8 cellular contexts compared by ENCODE assay signal in the genomic region with DNA sequence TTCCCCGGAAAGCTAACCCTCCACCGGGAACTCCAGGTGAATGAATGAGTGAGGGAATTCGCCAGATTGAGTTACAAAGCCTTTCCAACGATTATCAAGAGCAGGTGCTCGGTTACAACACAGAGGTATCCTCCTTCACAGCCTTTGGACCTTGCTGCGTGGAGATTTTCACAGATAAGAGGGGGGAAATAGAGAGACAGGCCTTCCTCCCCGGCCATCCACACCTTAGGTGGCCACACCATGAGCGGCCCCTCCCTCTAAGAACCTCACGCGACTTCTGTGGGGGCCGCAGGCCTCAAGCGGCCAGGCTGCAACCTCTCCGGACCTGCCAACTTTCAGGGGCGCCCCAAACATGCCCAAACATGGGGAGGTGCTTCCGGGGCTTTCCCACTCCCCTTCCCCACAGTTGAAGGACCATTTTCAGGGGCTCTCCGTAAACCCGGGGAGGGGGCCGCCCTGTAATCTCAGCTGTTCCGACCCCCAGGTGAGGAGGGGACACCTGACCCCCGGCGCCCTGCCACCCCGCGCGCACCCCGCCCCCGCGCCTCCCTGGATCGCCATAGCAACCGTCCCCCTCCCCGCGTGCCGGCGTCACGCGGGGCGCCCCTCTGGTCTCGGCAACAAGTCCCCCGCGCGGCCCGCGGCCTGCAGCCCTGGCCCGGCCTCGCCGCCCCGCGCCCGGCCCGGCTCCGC. TPM values are rescaled to one million over a fixed set of nuclear protein-coding genes. Genes with fewer than 3 reads are reported as not detected.
DNase-seq lines count a peak whose midpoint lies in the region; ATAC-seq and TF ChIP-seq lines count a peak whose summit lies in the region.

No MANE protein-coding gene starts in this region.

- intact Hi-C loops in CD14-positive monocyte (cut with micrococcal nuclease), result loop anchor here (5.0 to 10.0 kb wide), 2 partner anchors 62 to 95 kb away; no protein-coding TSS in a partner anchor

- H3K4me3 Mint-ChIP-seq in CD14-positive monocyte (peak overlapping the region; percentile 86 to 95), WTC11 (peak overlapping the region; percentile 80), neural crest cell (peak overlapping the region; percentile 89)

- TF ChIP-seq CTCF in CD14-positive monocyte (IDR thresholded peaks at IDR 0.05) (no peak), WTC11 (IDR thresholded peaks at IDR 0.05) (no peak), neural crest cell (conservative IDR thresholded peaks at IDR 0.05) (no peak)

- peaks cover 2 to 6% (median 3%) of the 10 kb centered on the region in 3 donors for H3K27me3 Mint-ChIP-seq in CD14-positive monocyte (ENCODE audit: low read depth in 3 of 3)
- peaks cover 5% of the 10 kb centered on the region for H3K27me3 Mint-ChIP-seq in WTC11 (ENCODE audit: low read depth)
- H3K27me3 Mint-ChIP-seq in neural crest cell (ENCODE audit: low read depth), result peaks cover 45% of the 10 kb centered on the region

- H3K36me3 Mint-ChIP-seq in CD14-positive monocyte (peaks cover 6 to 11% of the 10 kb centered on the region in 2 donors), WTC11 (peaks cover 5% of the 10 kb centered on the region), neural crest cell (ENCODE audit: low read depth) (peaks cover 4% of the 10 kb centered on the region)

- DNase-seq in CD14-positive monocyte (ENCODE audit: low spot score) (no peak), GM19238 (ENCODE audit: insufficient read length, low spot score) (peak; percentile 37), WTC11 (ENCODE audit: low spot score) (peak; percentile 29), epithelial cell of prostate (ENCODE audit: low read depth, low spot score) (no peak), neural crest cell (ENCODE audit: low read depth, low spot score) (no peak), SKM-1 treated with dmso at 0.1 percent for 144 hours (lab: John Stamatoyannopoulos, UW; ENCODE audit: unreplicated experiment) (no peak), foreskin melanocyte (no peak)

- ATAC-seq in HG03432 (IDR thresholded peaks at IDR 0.05; ENCODE audit: unreplicated experiment) (peak; percentile 28), WTC11 (no peak; the same call in 1 of the 2 replicates)

- H3K27ac ChIP-seq in epithelial cell of prostate, result peak overlapping the region; percentile 39

- H3K4me1 Mint-ChIP-seq in CD14-positive monocyte (peaks cover 51% of the 10 kb centered on the region), WTC11 (peaks cover 57% of the 10 kb centered on the region), neural crest cell (peaks cover 25% of the 10 kb centered on the region)

- CTCF ChIA-PET in WTC11 (lab: Charles Lee), result no interaction called here

- H3K27ac Mint-ChIP-seq in CD14-positive monocyte (peak overlapping the region; percentile 84 to 96 (median 92)), WTC11 (no peak overlapping the region; the same call in 1 of the 2 replicates), neural crest cell (ENCODE audit: unreplicated experiment) (peak overlapping the region; percentile 0)

- POLR2A ChIA-PET in WTC11 (lab: Charles Lee), result no interaction called here

- H3K9me3 Mint-ChIP-seq in CD14-positive monocyte, result peaks cover 0 to 2% (median 0%) of the 10 kb centered on the region in 7 donors
- H3K9me3 Mint-ChIP-seq in WTC11, result peaks cover 4% of the 10 kb centered on the region
- H3K9me3 Mint-ChIP-seq in neural crest cell, result peaks cover 3% of the 10 kb centered on the region

TF ChIP-seq in WTC11, 78 proteins besides CTCF, POLR2A, EP300 and RAD21:
- TF ChIP-seq ZBTB21 (CRISPR knock-in tag; IDR thresholded peaks at IDR 0.05; ENCODE audit: borderline replicate concordance) (no peak), RELA (CRISPR knock-in tag; IDR thresholded peaks at IDR 0.05; ENCODE audit: borderline replicate concordance) (no peak), CREB1 (CRISPR knock-in tag; IDR thresholded peaks at IDR 0.05) (no peak), NFYB (CRISPR knock-in tag; conservative IDR thresholded peaks at IDR 0.05; ENCODE audit: low read depth) (no peak), JAZF1 (CRISPR knock-in tag; IDR thresholded peaks at IDR 0.05) (no peak), ZNF138 (CRISPR knock-in tag; conservative IDR thresholded peaks at IDR 0.05) (no peak)
- TF ChIP-seq, protein P1, sequence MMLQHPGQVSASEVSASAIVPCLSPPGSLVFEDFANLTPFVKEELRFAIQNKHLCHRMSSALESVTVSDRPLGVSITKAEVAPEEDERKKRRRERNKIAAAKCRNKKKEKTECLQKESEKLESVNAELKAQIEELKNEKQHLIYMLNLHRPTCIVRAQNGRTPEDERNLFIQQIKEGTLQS (CRISPR knock-in tag; conservative IDR thresholded peaks at IDR 0.05), result no peak

RNA-seq across cellular contexts. Expression of a gene that starts 0.6 kb away (rescaled TPM):
- 10 to 100 TPM; 24.8 to 29.4 TPM for polyA plus RNA-seq in CD14-positive monocyte
- 22.4 to 23.5 TPM (median 23.1 TPM) in 3 replicates for total RNA-seq in WTC11 (2021)
- 17.8 and 21.9 TPM in 2 replicates for total RNA-seq in neural crest cell

Comparison
In these comparisons a context has a peak if more than half of its experiments do, and no peak if none do; other contexts are left out.
1. DNase-seq: peak in GM19238 (single experiment) and WTC11 (single experiment); none in CD14-positive monocyte (single experiment), epithelial cell of prostate (single experiment), neural crest cell (single experiment), SKM-1 treated with dmso at 0.1 percent for 144 hours (single experiment) and foreskin melanocyte (single experiment).
2. Peak in every context shown above with its lines, with median percentiles within 50 percentile points of each other: H3K4me3 Mint-ChIP-seq.